In genomic region chr14:24630872-24631477, GRCh38 we compare ENCODE assay signal across 12 cellular contexts. TPM values are rescaled to one million over a fixed set of nuclear protein-coding genes. Genes with fewer than 3 reads are reported as not detected.
DNase-seq lines count a peak whose midpoint lies in the region; ATAC-seq and TF ChIP-seq lines count a peak whose summit lies in the region.
"Had no signal": no experiment of that assay in that cellular context is flagged by ENCODE, and none has a peak within 500 bp of the region (broad histone marks: within the 10 kb centered on the region; RNA-seq: fewer than 3 reads in every experiment).

No MANE protein-coding gene starts in this region.

- H3K36me3 Mint-ChIP-seq in stimulated activated effector memory CD8-positive, alpha-beta T cell treated with anti-CD3 and anti-CD28 coated beads, Interleukin-12 subunit alpha, Interleukin-12 subunit beta, amount 100 ng/mL, for 72 hours = peaks cover 76% of the 10 kb centered on the region

- ATAC-seq in stimulated activated effector memory CD8-positive, alpha-beta T cell treated with anti-CD3 and anti-CD28 coated beads, Interleukin-12 subunit alpha, Interleukin-12 subunit beta, amount 100 ng/mL, for 72 hours = no peak
- ATAC-seq in HG03432 (IDR thresholded peaks at IDR 0.05; ENCODE audit: unreplicated experiment) = no peak

- no peak for TF ChIP-seq CTCF in epithelial cell of esophagus (IDR thresholded peaks at IDR 0.05; ENCODE audit: insufficient read depth, low read depth, low read length, missing control alignments)

- DNase-seq in SIG-M5 treated with dmso at 0.1 percent for 504 hours (lab: John Stamatoyannopoulos, UW; ENCODE audit: unreplicated experiment) (peak; percentile 52), SIG-M5 (lab: John Stamatoyannopoulos, UW) (no peak), NCI-H748 treated with DMSO at 0.1 percent for 48 hours (lab: John Stamatoyannopoulos, UW) (peak; percentile 20), epithelial cell of esophagus (ENCODE audit: low read depth) (peak; percentile 77), occipital lobe (lab: John Stamatoyannopoulos, UW) (no peak), GF-D8 (lab: John Stamatoyannopoulos, UW) (no peak)
- DNase-seq in stimulated activated effector memory CD8-positive, alpha-beta T cell treated with anti-CD3 and anti-CD28 coated beads, Interleukin-12 subunit alpha, Interleukin-12 subunit beta, amount 100 ng/mL, for 72 hours (ENCODE audit: low spot score in 2 of 2) = peak in 1 of 2 donors; percentile 66
- DNase-seq: ovary, SHP77 treated with DMSO at 0.1 percent for 48 hours had no signal

- H3K4me3 Mint-ChIP-seq in stimulated activated effector memory CD8-positive, alpha-beta T cell treated with anti-CD3 and anti-CD28 coated beads, Interleukin-12 subunit alpha, Interleukin-12 subunit beta, amount 100 ng/mL, for 72 hours = peak overlapping the region; percentile 96

- H3K9me3 Mint-ChIP-seq in stimulated activated effector memory CD8-positive, alpha-beta T cell treated with anti-CD3 and anti-CD28 coated beads, Interleukin-12 subunit alpha, Interleukin-12 subunit beta, amount 100 ng/mL, for 72 hours = no peaks in the 10 kb centered on the region

- H3K27ac Mint-ChIP-seq in stimulated activated effector memory CD8-positive, alpha-beta T cell treated with anti-CD3 and anti-CD28 coated beads, Interleukin-12 subunit alpha, Interleukin-12 subunit beta, amount 100 ng/mL, for 72 hours = peak overlapping the region; percentile 98

- peaks cover 73% of the 10 kb centered on the region for H3K4me1 Mint-ChIP-seq in stimulated activated effector memory CD8-positive, alpha-beta T cell treated with anti-CD3 and anti-CD28 coated beads, Interleukin-12 subunit alpha, Interleukin-12 subunit beta, amount 100 ng/mL, for 72 hours

- H3K4me3 ChIP-seq in epithelial cell of esophagus (ENCODE audit: low read length) = no peak overlapping the region
- H3K4me3 ChIP-seq: ovary had no signal

RNA-seq across cellular contexts. Expression of gene GZMB, which starts 3.0 kb away (rescaled TPM):
- total RNA-seq in occipital lobe = not detected
- total RNA-seq: urinary bladder had no signal

RNA-seq across cellular contexts. Expression of gene GZMH, which starts 21.5 kb away (rescaled TPM):
- total RNA-seq in occipital lobe = not detected
- total RNA-seq: urinary bladder had no signal

RNA-seq across cellular contexts. Expression of gene CTSG, which starts 54.9 kb away (rescaled TPM):
- total RNA-seq in occipital lobe = not detected
- total RNA-seq: activated CD8-positive, alpha-beta memory T cell treated with anti-CD3 and anti-CD28 coated beads for 36 hours had no signal

Comparison
In these comparisons a context has a peak if more than half of its experiments do, and no peak if none do; other contexts are left out.
1. DNase-seq: peak in SIG-M5 treated with dmso at 0.1 percent for 504 hours (single experiment), NCI-H748 treated with DMSO at 0.1 percent for 48 hours (single experiment) and epithelial cell of esophagus (single experiment); none in SIG-M5 (single experiment), occipital lobe (single experiment) and GF-D8 (single experiment).